ENCODE assay signal across 1 cellular context in genomic region chr2:74457549-74458131, GRCh38.
TF ChIP-seq lines count a peak whose summit lies in the region.

No MANE protein-coding gene starts in this region.

TF ChIP-seq in HepG2, 621 proteins besides CTCF, POLR2A, EP300 and RAD21 (continued from another document and continues in another):
- TF ChIP-seq ZNF564 (CRISPR knock-in tag; IDR thresholded peaks at IDR 0.05) (no peak; the same call in 1 of the 2 replicates), ATF4 (CRISPR knock-in tag; IDR thresholded peaks at IDR 0.05) (no peak; a peak in 1 of 4 replicates), ZBTB26 (CRISPR knock-in tag; IDR thresholded peaks at IDR 0.05; ENCODE audit: borderline replicate concordance) (peak; percentile 28; the same call in 1 of the 2 replicates), NKX3-1 (CRISPR knock-in tag; IDR thresholded peaks at IDR 0.05) (peak; percentile 66; the same call in 1 of the 2 replicates), ZNF207 (IDR thresholded peaks at IDR 0.05; ENCODE audit: borderline replicate concordance) (no peak), BRD4 (CRISPR knock-in tag; IDR thresholded peaks at IDR 0.05) (peak; percentile 82), ZNF75D (CRISPR knock-in tag; IDR thresholded peaks at IDR 0.05; ENCODE audit: borderline replicate concordance) (no peak), ZKSCAN1 (IDR thresholded peaks at IDR 0.05; ENCODE audit: low read length) (no peak), PLSCR1 (CRISPR knock-in tag; IDR thresholded peaks at IDR 0.05; ENCODE audit: borderline replicate concordance) (no peak), ZNF569 (CRISPR knock-in tag; IDR thresholded peaks at IDR 0.05; ENCODE audit: borderline replicate concordance) (no peak; the same call in 1 of the 2 replicates), DDIT3 (CRISPR knock-in tag; IDR thresholded peaks at IDR 0.05) (no peak), REL (CRISPR knock-in tag; conservative IDR thresholded peaks at IDR 0.05) (no peak), SAP130 (CRISPR knock-in tag; IDR thresholded peaks at IDR 0.05; ENCODE audit: low read depth) (peak; percentile 93), ZBTB8A (CRISPR knock-in tag; IDR thresholded peaks at IDR 0.05; ENCODE audit: borderline replicate concordance, low read depth) (no peak), MEIS1 (CRISPR knock-in tag; IDR thresholded peaks at IDR 0.05; ENCODE audit: borderline replicate concordance) (peak; percentile 82; the same call in 1 of the 2 replicates), RXRB (CRISPR knock-in tag; IDR thresholded peaks at IDR 0.05; ENCODE audit: borderline replicate concordance) (peak; percentile 40; the same call in 1 of the 2 replicates), ZNF503 (CRISPR knock-in tag; IDR thresholded peaks at IDR 0.05) (peak; percentile 56; the same call in 1 of the 2 replicates), RARA (CRISPR knock-in tag; IDR thresholded peaks at IDR 0.05) (no peak), NRL (CRISPR knock-in tag; IDR thresholded peaks at IDR 0.05; ENCODE audit: borderline replicate concordance) (peak; percentile 73; the same call in 1 of the 2 replicates), ZNF709 (CRISPR knock-in tag; IDR thresholded peaks at IDR 0.05) (peak; percentile 96), SIN3B (IDR thresholded peaks at IDR 0.05; ENCODE audit: low read length) (no peak), MZF1 (CRISPR knock-in tag; IDR thresholded peaks at IDR 0.05; ENCODE audit: borderline replicate concordance) (no peak), CHD4 (IDR thresholded peaks at IDR 0.05; ENCODE audit: borderline replicate concordance, low read length) (peak; percentile 50; the same call in 1 of the 2 replicates), ZNF354B (CRISPR knock-in tag; IDR thresholded peaks at IDR 0.05) (peak; percentile 89), ZHX2 (IDR thresholded peaks at IDR 0.05; ENCODE audit: low read depth) (no peak; the same call in 1 of the 2 replicates), ZHX2 (CRISPR knock-in tag; IDR thresholded peaks at IDR 0.05; ENCODE audit: borderline replicate concordance) (peak; percentile 61; the same call in 1 of the 2 replicates), ZNF136 (CRISPR knock-in tag; IDR thresholded peaks at IDR 0.05; ENCODE audit: low read depth) (peak; percentile 47; the same call in 1 of the 2 replicates), CEBPB (IDR thresholded peaks at IDR 0.05; ENCODE audit: borderline replicate concordance, low read depth, low read length) (no peak), ZKSCAN8 (CRISPR knock-in tag; IDR thresholded peaks at IDR 0.05; ENCODE audit: borderline replicate concordance) (peak; percentile 15; the same call in 1 of the 2 replicates), ZBTB14 (CRISPR knock-in tag; IDR thresholded peaks at IDR 0.05) (no peak), FOSL1 (CRISPR knock-in tag; IDR thresholded peaks at IDR 0.05; ENCODE audit: borderline replicate concordance) (no peak), THAP8 (CRISPR knock-in tag; IDR thresholded peaks at IDR 0.05; ENCODE audit: borderline replicate concordance) (no peak), ZNF761 (CRISPR knock-in tag; conservative IDR thresholded peaks at IDR 0.05) (peak; percentile 70), HMGXB4 (CRISPR knock-in tag; IDR thresholded peaks at IDR 0.05; ENCODE audit: borderline replicate concordance in 1 of 2, low read depth in 1 of 2) (peak in 1 of 2 experiments; percentile 39; a peak in 3 of 4 replicates), TRAFD1 (CRISPR knock-in tag; IDR thresholded peaks at IDR 0.05; ENCODE audit: borderline replicate concordance) (peak; percentile 85; the same call in 1 of the 2 replicates), ATF3 (CRISPR knock-in tag; IDR thresholded peaks at IDR 0.05) (no peak), MYC (CRISPR knock-in tag; IDR thresholded peaks at IDR 0.05; ENCODE audit: borderline replicate concordance) (peak; percentile 86), ZNF780A (CRISPR knock-in tag; IDR thresholded peaks at IDR 0.05) (peak; percentile 58; the same call in 1 of the 2 replicates), MNT (IDR thresholded peaks at IDR 0.05) (no peak), CBX5 (CRISPR knock-in tag; IDR thresholded peaks at IDR 0.05; ENCODE audit: borderline replicate concordance) (peak; percentile 46; the same call in 1 of the 2 replicates), KAT8 (CRISPR knock-in tag; IDR thresholded peaks at IDR 0.05) (peak; percentile 66)
